Comparison of ENCODE assay signal across 13 cellular contexts in the genomic region with DNA sequence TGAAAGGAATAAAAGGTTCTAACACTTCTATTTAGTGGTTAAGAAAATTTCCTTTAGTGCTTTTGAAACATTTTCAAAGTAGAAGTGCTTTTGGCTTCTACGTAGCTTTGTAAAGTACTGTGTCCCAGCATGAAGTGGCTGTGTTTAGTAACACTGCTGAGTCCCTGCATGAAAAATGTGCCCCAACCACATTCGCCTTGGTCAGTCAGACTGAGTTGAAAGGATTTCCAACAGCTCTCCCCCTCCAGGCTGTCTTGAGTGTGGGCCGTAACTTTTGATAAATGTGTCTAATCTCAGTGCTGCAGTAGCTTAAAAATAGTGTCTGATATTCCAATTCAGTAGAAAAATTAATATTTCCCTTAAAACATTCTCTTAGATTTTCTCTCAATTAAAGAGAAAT.
DNase-seq lines count a peak whose midpoint lies in the region; ATAC-seq and TF ChIP-seq lines count a peak whose summit lies in the region.
"Had no signal": no experiment of that assay in that cellular context is flagged by ENCODE, and none has a peak within 500 bp of the region (broad histone marks: within the 10 kb centered on the region; RNA-seq: fewer than 3 reads in every experiment).

No MANE protein-coding gene starts in this region.

- no peaks in the 10 kb centered on the region for H3K4me1 ChIP-seq in right cardiac atrium (ENCODE audit: control insufficient read depth, insufficient read depth, low read length)
- no peaks in the 10 kb centered on the region for H3K4me1 ChIP-seq in prostate gland (replicated peaks)
- H3K4me1 ChIP-seq in BE2C = no peaks in the 10 kb centered on the region

- intact Hi-C loops in right cardiac atrium (cut with DNase I) (no loop called here), prostate gland (cut with DNase I) (no loop called here), posterior vena cava (cut with DNase I) (no loop called here)

- H3K27ac ChIP-seq in brain microvascular endothelial cell (no peak overlapping the region), right cardiac atrium (ENCODE audit: low read length) (no peak overlapping the region), prostate gland (no peak overlapping the region)
- H3K27ac ChIP-seq: WERI-Rb-1 had no signal

- DNase-seq in GM04503 (ENCODE audit: low read depth) = peak; percentile 65
- DNase-seq in brain microvascular endothelial cell = peak; percentile 78
- peak in 1 of 3 donors; percentile 15 for DNase-seq in right cardiac atrium
- DNase-seq in prostate gland (ENCODE audit: low spot score) = peak; percentile 45
- no peak for DNase-seq in NCI-H1092 treated with DMSO at 0.1 percent for 48 hours (lab: John Stamatoyannopoulos, UW)
- no peak for DNase-seq in T-helper 17 cell
- no peak for DNase-seq in posterior vena cava (ENCODE audit: low spot score)
- no peak for DNase-seq in BE2C
- DNase-seq: activated T-cell treated with anti-CD3 and anti-CD28 coated beads, Interleukin-2, amount 50 U/mL, for 4 hours; CD4-positive, alpha-beta T cell; SHP77; WERI-Rb-1 had no signal

- 29% methylated on average over 3 of the region's 3 CpGs for WGBS in right cardiac atrium
- WGBS in prostate gland = 28% methylated on average over 3 of the region's 3 CpGs

- no peaks in the 10 kb centered on the region for H3K4me1 Mint-ChIP-seq in T-helper 17 cell

- H3K9me3 ChIP-seq in right cardiac atrium (ENCODE audit: control insufficient read depth, low read length) = no peaks in the 10 kb centered on the region
- no peaks in the 10 kb centered on the region for H3K9me3 ChIP-seq in prostate gland
- no peaks in the 10 kb centered on the region for H3K9me3 ChIP-seq in T-helper 17 cell (ENCODE audit: control insufficient read depth, low read length, poor library complexity, severe bottlenecking)
- H3K9me3 ChIP-seq in BE2C = no peaks in the 10 kb centered on the region

- H3K4me3 ChIP-seq in brain microvascular endothelial cell (ENCODE audit: low read depth, low read length) = no peak overlapping the region
- no peak overlapping the region for H3K4me3 ChIP-seq in right cardiac atrium (ENCODE audit: low read length)
- H3K4me3 ChIP-seq in prostate gland = no peak overlapping the region
- no peak overlapping the region for H3K4me3 ChIP-seq in BE2C (ENCODE audit: low read depth, low read length)

- H3K27me3 ChIP-seq in brain microvascular endothelial cell (replicated peaks) (no peaks in the 10 kb centered on the region), right cardiac atrium (ENCODE audit: control insufficient read depth, insufficient read depth) (no peaks in the 10 kb centered on the region), prostate gland (replicated peaks; ENCODE audit: insufficient read depth) (no peaks in the 10 kb centered on the region), BE2C (no peaks in the 10 kb centered on the region)

- peaks cover 4% of the 10 kb centered on the region for H3K36me3 Mint-ChIP-seq in T-helper 17 cell (ENCODE audit: low read depth)

- TF ChIP-seq POLR2A in prostate gland (IDR thresholded peaks at IDR 0.05) = no peak

- H3K36me3 ChIP-seq in brain microvascular endothelial cell (replicated peaks) = no peaks in the 10 kb centered on the region
- no peaks in the 10 kb centered on the region for H3K36me3 ChIP-seq in prostate gland
- no peaks in the 10 kb centered on the region for H3K36me3 ChIP-seq in BE2C
- H3K36me3 ChIP-seq: WERI-Rb-1 had no signal

- TF ChIP-seq CTCF in brain microvascular endothelial cell (IDR thresholded peaks at IDR 0.05; ENCODE audit: low read depth, low read length, missing control alignments) (peak; percentile 41), prostate gland (IDR thresholded peaks at IDR 0.05) (peak in 1 of 4 experiments; percentile 8), BE2C (IDR thresholded peaks at IDR 0.05; ENCODE audit: low read depth, low read length) (no peak)

- no peaks in the 10 kb centered on the region for H3K27me3 Mint-ChIP-seq in T-helper 17 cell

- no peak overlapping the region for H3K4me3 Mint-ChIP-seq in T-helper 17 cell
- H3K4me3 Mint-ChIP-seq: activated T-cell treated with anti-CD3 and anti-CD28 coated beads, Interleukin-2, amount 50 U/mL, for 4 hours; CD4-positive, alpha-beta T cell had no signal

- peak; percentile 70 to 86 for ATAC-seq in right cardiac atrium
- ATAC-seq in T-helper 17 cell = no peak
- ATAC-seq: activated T-cell treated with anti-CD3 and anti-CD28 coated beads, Interleukin-2, amount 50 U/mL, for 4 hours; HepG2 had no signal

- no peak overlapping the region for H3K27ac Mint-ChIP-seq in T-helper 17 cell
- H3K27ac Mint-ChIP-seq: CD4-positive, alpha-beta T cell had no signal

- in situ Hi-C loops in brain microvascular endothelial cell (cut with HindIII; ENCODE audit: low pct_ligation_motif_present, low sequenced_read_pairs) = no loop called here

Comparison
In these comparisons a context has a peak if more than half of its experiments do, and no peak if none do; other contexts are left out.
1. DNase-seq: peak in GM04503 (single experiment), brain microvascular endothelial cell (single experiment) and prostate gland (single experiment); none in NCI-H1092 treated with DMSO at 0.1 percent for 48 hours (single experiment), T-helper 17 cell (0 of 3), posterior vena cava (single experiment) and BE2C (single experiment).